ENCODE assay signal across 15 cellular contexts in the genomic region with DNA sequence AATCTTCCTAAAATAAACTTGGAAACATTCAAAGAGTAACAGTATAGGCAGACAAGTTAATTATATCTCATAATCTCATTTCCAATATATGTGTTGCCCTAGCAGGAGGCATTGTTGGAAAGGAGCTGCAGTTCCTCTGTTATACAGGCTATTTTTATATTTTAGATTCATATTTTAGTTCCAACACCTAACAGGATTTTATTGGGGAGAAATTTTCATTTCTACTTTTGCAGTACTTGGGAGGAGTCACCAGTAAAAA. TPM values are rescaled to one million over a fixed set of nuclear protein-coding genes. Genes with fewer than 3 reads are reported as not detected.
DNase-seq lines count a peak whose midpoint lies in the region; ATAC-seq and TF ChIP-seq lines count a peak whose summit lies in the region.
"Had no signal": no experiment of that assay in that cellular context is flagged by ENCODE, and none has a peak within 500 bp of the region (broad histone marks: within the 10 kb centered on the region; RNA-seq: fewer than 3 reads in every experiment).

No MANE protein-coding gene starts in this region.

- POLR2A ChIA-PET in A673 (lab: Charles Lee; ENCODE audit: low non-redundant PET): no interaction called here

- ATAC-seq in HG03432 (IDR thresholded peaks at IDR 0.05; ENCODE audit: unreplicated experiment): no peak
- ATAC-seq: GM23338 had no signal

- H3K4me3 ChIP-seq in A673 (ENCODE audit: low read depth, low read length, poor library complexity, severe bottlenecking) (no peak overlapping the region), colonic mucosa (no peak overlapping the region), neuron (ENCODE audit: low read length) (peak overlapping the region; percentile 10)
- H3K4me3 ChIP-seq: GM23338 had no signal

- intact Hi-C loops in A673 (cut with micrococcal nuclease; ENCODE audit: unreplicated experiment): no loop called here
- intact Hi-C loops in colonic mucosa (cut with DNase I): no loop called here

- CTCF ChIA-PET in A673 (lab: Charles Lee): no interaction called here

- peak overlapping the region; percentile 46 to 92 (median 76) for H3K27ac Mint-ChIP-seq in IgD-negative memory B cell

- peaks cover 85 to 97% (median 90%) of the 10 kb centered on the region in 3 donors for H3K4me1 Mint-ChIP-seq in IgD-negative memory B cell

- H3K27me3 Mint-ChIP-seq in IgD-negative memory B cell: no peaks in the 10 kb centered on the region

- H2AFZ ChIP-seq in neuron (ENCODE audit: low read depth, low read length): no peak overlapping the region
- H2AFZ ChIP-seq: GM23338 had no signal

- BruUV-seq in A673 (replicated peaks; lab: Mats Ljungman, UMichigan): no TSS peak

- H3K36me3 Mint-ChIP-seq in IgD-negative memory B cell: peaks cover 10% of the 10 kb centered on the region

- DNase-seq in A673 (ENCODE audit: low spot score) (no peak), colonic mucosa (no peak), SHP77 treated with DMSO at 0.1 percent for 48 hours (lab: John Stamatoyannopoulos, UW) (no peak), AG08396 (ENCODE audit: low spot score) (no peak), T-helper 1 cell (no peak)
- DNase-seq: activated CD4-positive, CD25-positive, alpha-beta regulatory T cell; activated gamma-delta T cell; NCI-H1105; NCI-H774; T-helper 2 cell had no signal

- H3K27ac ChIP-seq in A673 (ENCODE audit: low read depth, low read length, poor library complexity, severe bottlenecking) (peak overlapping the region; percentile 14), colonic mucosa (peak overlapping the region; percentile 67)
- H3K27ac ChIP-seq: KMS-11 had no signal

- H3K27me3 ChIP-seq in A673 (replicated peaks; ENCODE audit: insufficient read depth, low read depth, low read length, poor library complexity): no peaks in the 10 kb centered on the region
- no peaks in the 10 kb centered on the region for H3K27me3 ChIP-seq in colonic mucosa
- no peaks in the 10 kb centered on the region for H3K27me3 ChIP-seq in neuron (ENCODE audit: insufficient read depth, low read length)

- H3K36me3 ChIP-seq in A673 (ENCODE audit: insufficient read depth, low read length, poor library complexity, severe bottlenecking) (no peaks in the 10 kb centered on the region), colonic mucosa (no peaks in the 10 kb centered on the region), neuron (ENCODE audit: insufficient read depth, low read length) (no peaks in the 10 kb centered on the region)

- peak overlapping the region in 1 of 4 donors; percentile 86 for H3K4me3 Mint-ChIP-seq in IgD-negative memory B cell

- no peak for TF ChIP-seq CTCF in A673 (conservative IDR thresholded peaks at IDR 0.05; ENCODE audit: low read depth, low read length)
- no peak for TF ChIP-seq CTCF in colonic mucosa (IDR thresholded peaks at IDR 0.05)

- H3K9me3 Mint-ChIP-seq in IgD-negative memory B cell: no peaks in the 10 kb centered on the region
- H3K9me3 Mint-ChIP-seq: GM23338 had no signal

- H3K4me1 ChIP-seq in A673 (ENCODE audit: insufficient read depth, low read length, poor library complexity, severe bottlenecking) (peaks cover 37% of the 10 kb centered on the region), colonic mucosa (peaks cover 52% of the 10 kb centered on the region), neuron (ENCODE audit: insufficient read depth, low read length) (peaks cover 25% of the 10 kb centered on the region)

- peak overlapping the region in 1 of 2 donors; percentile 38 for H3K9ac ChIP-seq in colonic mucosa (ENCODE audit: low read depth in 2 of 2, low read length in 2 of 2)
- H3K9ac ChIP-seq: KMS-11 had no signal

- H3K9me3 ChIP-seq in A673 (ENCODE audit: low read depth, low read length, poor library complexity, severe bottlenecking) (no peaks in the 10 kb centered on the region), colonic mucosa (no peaks in the 10 kb centered on the region), neuron (ENCODE audit: low read length) (no peaks in the 10 kb centered on the region)

RNA-seq across cellular contexts. Expression of a gene that starts 19.3 kb away (rescaled TPM):
- total RNA-seq in A673 (2021) (44.8 and 49.6 TPM in 2 replicates), colonic mucosa (10 to 100 TPM; 70.3 to 73.4 TPM)
- polyA plus RNA-seq in IgD-negative memory B cell: 70.2 TPM
